Comparison of ENCODE assay signal across 9 cellular contexts in the genomic region with DNA sequence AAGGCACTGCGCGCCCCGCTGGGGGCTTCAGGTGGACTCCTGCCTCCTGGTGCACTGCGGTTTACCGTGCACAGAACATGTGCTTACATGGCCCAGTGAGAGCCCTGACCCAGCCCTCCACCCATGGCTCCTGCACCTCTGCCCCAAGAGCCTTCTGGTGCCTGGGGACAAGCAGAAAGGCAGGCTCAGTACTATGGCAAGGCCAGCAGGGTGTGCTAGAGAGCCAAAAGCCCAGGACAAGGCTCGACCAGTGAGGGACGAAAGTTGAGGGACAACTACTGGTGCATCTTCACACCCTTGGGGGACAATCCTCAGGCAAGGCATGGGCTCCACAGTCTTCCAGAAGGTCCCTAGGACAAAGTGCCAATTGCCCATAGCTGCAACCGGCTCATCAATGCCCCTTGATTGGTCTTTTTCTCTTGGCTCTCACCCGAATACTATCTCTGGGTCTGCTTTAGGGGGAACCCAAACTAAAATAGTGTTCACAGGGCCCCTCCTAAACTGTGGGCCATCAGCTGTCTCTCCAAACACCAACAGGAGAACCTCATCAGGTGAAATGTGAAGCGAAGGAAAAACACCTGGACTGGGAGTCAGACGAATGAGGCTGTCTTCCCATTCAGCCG. TPM values are rescaled to one million over a fixed set of nuclear protein-coding genes. Genes with fewer than 3 reads are reported as not detected.
DNase-seq lines count a peak whose midpoint lies in the region; ATAC-seq lines count a peak whose summit lies in the region.
"Had no signal": no experiment of that assay in that cellular context is flagged by ENCODE, and none has a peak within 500 bp of the region (broad histone marks: within the 10 kb centered on the region; RNA-seq: fewer than 3 reads in every experiment).

No MANE protein-coding gene starts in this region.

- CTCF ChIA-PET in activated CD4-positive, alpha-beta memory T cell treated with anti-CD3 and anti-CD28 coated beads for 36 hours (lab: Charles Lee) = interaction anchor here (0.6 to 4.9 kb wide), 20 partner anchors 8 to 424 kb away, joined by 3 to 60 read pairs (median 4); a partner anchor contains a TSS

- POLR2A ChIA-PET in activated CD4-positive, alpha-beta memory T cell treated with anti-CD3 and anti-CD28 coated beads for 36 hours (lab: Charles Lee) = interaction anchor here (0.7 kb wide), 1 partner anchor 40 kb away, joined by 3 read pairs; a partner anchor contains a TSS

- H3K4me1 Mint-ChIP-seq in activated CD4-positive, alpha-beta memory T cell treated with anti-CD3 and anti-CD28 coated beads for 36 hours (ENCODE audit: low read depth) = no peaks in the 10 kb centered on the region
- H3K4me1 Mint-ChIP-seq in memory B cell = no peaks in the 10 kb centered on the region

- H3K27ac Mint-ChIP-seq in activated CD4-positive, alpha-beta memory T cell treated with anti-CD3 and anti-CD28 coated beads for 36 hours = no peak overlapping the region
- no peak overlapping the region for H3K27ac Mint-ChIP-seq in memory B cell

- H3K4me3 Mint-ChIP-seq in activated CD4-positive, alpha-beta memory T cell treated with anti-CD3 and anti-CD28 coated beads for 36 hours = no peak overlapping the region
- H3K4me3 Mint-ChIP-seq in memory B cell = no peak overlapping the region

- no peaks in the 10 kb centered on the region for H3K9me3 Mint-ChIP-seq in activated CD4-positive, alpha-beta memory T cell treated with anti-CD3 and anti-CD28 coated beads for 36 hours
- H3K9me3 Mint-ChIP-seq in memory B cell = no peaks in the 10 kb centered on the region

- intact Hi-C loops in activated CD4-positive, alpha-beta memory T cell treated with anti-CD3 and anti-CD28 coated beads for 36 hours (cut with micrococcal nuclease) = loop anchor here (1.0 kb wide), 1 partner anchor 40 kb away; no protein-coding TSS in a partner anchor

- H3K27me3 Mint-ChIP-seq in activated CD4-positive, alpha-beta memory T cell treated with anti-CD3 and anti-CD28 coated beads for 36 hours = no peaks in the 10 kb centered on the region
- H3K27me3 Mint-ChIP-seq in memory B cell = no peaks in the 10 kb centered on the region

- peak; percentile 42 for DNase-seq in GDM1 (lab: John Stamatoyannopoulos, UW)
- DNase-seq in NCI-H526 treated with DMSO at 0.1 percent for 48 hours (lab: John Stamatoyannopoulos, UW) = peak; percentile 29
- peak; percentile 80 for DNase-seq in activated CD4-positive, alpha-beta memory T cell treated with anti-CD3 and anti-CD28 coated beads for 36 hours
- DNase-seq in ecto neural progenitor cell (ENCODE audit: low spot score) = peak; percentile 81
- peak; percentile 39 to 52 for DNase-seq in memory B cell (ENCODE audit: low spot score in 2 of 2)
- DNase-seq in stimulated activated CD8-positive, alpha-beta memory T cell treated with anti-CD3 and anti-CD28 coated beads, Interleukin-4, amount 100 ng/mL, for 4 hours (ENCODE audit: low read depth in 2 of 2, low spot score in 1 of 2) = peak; percentile 12

- no peaks in the 10 kb centered on the region for H3K36me3 Mint-ChIP-seq in activated CD4-positive, alpha-beta memory T cell treated with anti-CD3 and anti-CD28 coated beads for 36 hours
- no peaks in the 10 kb centered on the region for H3K36me3 Mint-ChIP-seq in memory B cell

- ATAC-seq in HG02798 (IDR thresholded peaks at IDR 0.05; ENCODE audit: poor library complexity, unreplicated experiment) (peak; percentile 76), memory B cell (ENCODE audit: low read depth) (peak; percentile 81), HG03469 (IDR thresholded peaks at IDR 0.05; ENCODE audit: unreplicated experiment) (no peak)

RNA-seq across cellular contexts. Expression of a gene that starts 13.5 kb away (rescaled TPM):
- total RNA-seq in activated CD4-positive, alpha-beta memory T cell treated with anti-CD3 and anti-CD28 coated beads for 36 hours = not detected
- total RNA-seq: glomerular endothelial cell had no signal

RNA-seq across cellular contexts. Expression of a gene that starts 32.4 kb away (rescaled TPM):
- total RNA-seq in activated CD4-positive, alpha-beta memory T cell treated with anti-CD3 and anti-CD28 coated beads for 36 hours = not detected
- total RNA-seq: glomerular endothelial cell had no signal

RNA-seq across cellular contexts. Expression of a gene that starts 40.6 kb away (rescaled TPM):
- 1 to 10 TPM; 1.1 to 1.4 TPM for total RNA-seq in activated CD4-positive, alpha-beta memory T cell treated with anti-CD3 and anti-CD28 coated beads for 36 hours

RNA-seq across cellular contexts. Expression of a gene that starts 51.2 kb away (rescaled TPM):
- not detected for total RNA-seq in activated CD4-positive, alpha-beta memory T cell treated with anti-CD3 and anti-CD28 coated beads for 36 hours
- total RNA-seq: glomerular endothelial cell had no signal

Comparison
In these comparisons a context has a peak if more than half of its experiments do, and no peak if none do; other contexts are left out.
1. DNase-seq: peak in every context shown above with its lines; median percentile 81 in ecto neural progenitor cell; 80 in activated CD4-positive, alpha-beta memory T cell treated with anti-CD3 and anti-CD28 coated beads for 36 hours; 46 in memory B cell; 42 in GDM1; 29 in NCI-H526 treated with DMSO at 0.1 percent for 48 hours; 12 in stimulated activated CD8-positive, alpha-beta memory T cell treated with anti-CD3 and anti-CD28 coated beads, Interleukin-4, amount 100 ng/mL, for 4 hours.